In genomic region chr6:167913699-167914098, GRCh38 we compare ENCODE assay signal across 30 cellular contexts.
"Had no signal": no experiment of that assay in that cellular context is flagged by ENCODE, and none has a peak within 500 bp of the region (broad histone marks: within the 10 kb centered on the region; RNA-seq: fewer than 3 reads in every experiment).

No MANE protein-coding gene starts in this region.

- H3K27me3 ChIP-seq: neutrophil, pancreas, spleen, suprapubic skin, testis, tibial artery, transverse colon, upper lobe of right lung, uterus had no signal

- DNase-seq: naive thymus-derived CD8-positive, alpha-beta T cell; nephron progenitor cell; nucleus accumbens; pancreas; psoas muscle; right cardiac atrium; spleen; stimulated activated CD4-positive, alpha-beta T cell treated with anti-CD3 and anti-CD28 coated beads, Interleukin-12 subunit alpha, Interleukin-12 subunit beta, amount 100 ng/mL, for 4 hours; stimulated activated CD4-positive, alpha-beta T cell treated with anti-CD3 and anti-CD28 coated beads, Interleukin-1b, Interleukin-23, amount 100 ng/mL, for 48 hours; stimulated activated CD4-positive, alpha-beta T cell treated with anti-CD3 and anti-CD28 coated beads, Interleukin-4, amount 100 ng/mL, for 1 hour; stimulated activated CD4-positive, alpha-beta T cell treated with anti-CD3 and anti-CD28 coated beads, Interleukin-4, amount 100 ng/mL, for 4 hours; stimulated activated CD8-positive, alpha-beta memory T cell treated with anti-CD3 and anti-CD28 coated beads, Interleukin-4, amount 100 ng/mL, for 48 hours; stimulated activated naive CD4-positive, alpha-beta T cell; stimulated activated naive CD8-positive, alpha-beta T cell treated with anti-CD3 and anti-CD28 coated beads, Interleukin-15, amount 100 ng/mL, for 72 hours; stimulated activated naive CD8-positive, alpha-beta T cell treated with anti-CD3 and anti-CD28 coated beads, Interleukin-15, Interleukin-2, amounts not matched to agents 100 U/mL and 50 U/mL, for 24 hours; substantia nigra; testis; tibial artery; transverse colon; upper lobe of right lung; uterus had no signal

- H3K4me1 Mint-ChIP-seq: naive thymus-derived CD8-positive, alpha-beta T cell; nephron progenitor cell; neural crest cell; stimulated activated memory B cell treated with anti-CD40 and anti-IgM and Interleukin-4, amounts not matched to agents 10 μg/mL and 1 μg/mL and 100 μg/mL, for 72 hours; stimulated activated naive CD8-positive, alpha-beta T cell treated with anti-CD3 and anti-CD28 coated beads, Interleukin-15, amount 100 ng/mL, for 72 hours had no signal

- H3K4me3 Mint-ChIP-seq: naive thymus-derived CD8-positive, alpha-beta T cell; natural killer cell treated with Interleukin-12 subunit alpha and Interleukin-12 subunit beta and Interleukin-15 and Interleukin-18, amount 100 ng/mL, for 72 hours; nephron progenitor cell; neural crest cell; stimulated activated memory B cell treated with anti-CD40 and anti-IgM and Interleukin-4, amounts not matched to agents 10 μg/mL and 1 μg/mL and 100 μg/mL, for 72 hours; stimulated activated naive CD8-positive, alpha-beta T cell treated with anti-CD3 and anti-CD28 coated beads, Interleukin-15, amount 100 ng/mL, for 72 hours; type B pancreatic cell had no signal

- H3K4me1 ChIP-seq: psoas muscle, spleen, suprapubic skin, testis, tibial artery, upper lobe of right lung had no signal

- H3K36me3 ChIP-seq: neutrophil, uterus had no signal

- H3K4me2 ChIP-seq: smooth muscle cell had no signal

- H3K36me3 Mint-ChIP-seq: natural killer cell treated with Interleukin-12 subunit alpha and Interleukin-12 subunit beta and Interleukin-15 and Interleukin-18, amount 100 ng/mL, for 72 hours had no signal

- ATAC-seq: naive thymus-derived CD8-positive, alpha-beta T cell; natural killer cell treated with Interleukin-12 subunit alpha and Interleukin-12 subunit beta and Interleukin-15 and Interleukin-18, amount 100 ng/mL, for 72 hours; pancreas; psoas muscle; right cardiac atrium; sciatic nerve; stimulated activated memory B cell treated with anti-CD40 and anti-IgM and Interleukin-4, amounts not matched to agents 10 μg/mL and 1 μg/mL and 100 μg/mL, for 72 hours; stimulated activated naive CD8-positive, alpha-beta T cell treated with anti-CD3 and anti-CD28 coated beads, Interleukin-15, amount 100 ng/mL, for 72 hours; stimulated activated naive CD8-positive, alpha-beta T cell treated with anti-CD3 and anti-CD28 coated beads, Interleukin-15, Interleukin-2, amounts not matched to agents 100 U/mL and 50 U/mL, for 24 hours; upper lobe of right lung had no signal

- H3K9me3 ChIP-seq: neutrophil, pancreas, psoas muscle, spleen, suprapubic skin, testis, tibial artery, transverse colon, upper lobe of right lung, uterus had no signal

- H3K4me3 ChIP-seq: pancreas, psoas muscle, skin epidermis, smooth muscle cell, spleen, suprapubic skin, testis, tibial artery, transverse colon, upper lobe of right lung, uterus had no signal

- H3K9me3 Mint-ChIP-seq: naive thymus-derived CD8-positive, alpha-beta T cell; natural killer cell treated with Interleukin-12 subunit alpha and Interleukin-12 subunit beta and Interleukin-15 and Interleukin-18, amount 100 ng/mL, for 72 hours; nephron progenitor cell; neural crest cell; stimulated activated memory B cell treated with anti-CD40 and anti-IgM and Interleukin-4, amounts not matched to agents 10 μg/mL and 1 μg/mL and 100 μg/mL, for 72 hours; stimulated activated naive CD8-positive, alpha-beta T cell treated with anti-CD3 and anti-CD28 coated beads, Interleukin-15, amount 100 ng/mL, for 72 hours; type B pancreatic cell had no signal

- H3K27me3 Mint-ChIP-seq: stimulated activated memory B cell treated with anti-CD40 and anti-IgM and Interleukin-4, amounts not matched to agents 10 μg/mL and 1 μg/mL and 100 μg/mL, for 72 hours; stimulated activated naive CD8-positive, alpha-beta T cell treated with anti-CD3 and anti-CD28 coated beads, Interleukin-15, amount 100 ng/mL, for 72 hours; type B pancreatic cell had no signal

- H3K27ac ChIP-seq: neutrophil, pancreas, psoas muscle, skin epidermis, spleen, suprapubic skin, testis, tibial artery, transverse colon, upper lobe of right lung, uterus had no signal

- H3K27ac Mint-ChIP-seq: naive thymus-derived CD8-positive, alpha-beta T cell; natural killer cell treated with Interleukin-12 subunit alpha and Interleukin-12 subunit beta and Interleukin-15 and Interleukin-18, amount 100 ng/mL, for 72 hours; nephron progenitor cell; stimulated activated memory B cell treated with anti-CD40 and anti-IgM and Interleukin-4, amounts not matched to agents 10 μg/mL and 1 μg/mL and 100 μg/mL, for 72 hours; stimulated activated naive CD8-positive, alpha-beta T cell treated with anti-CD3 and anti-CD28 coated beads, Interleukin-15, amount 100 ng/mL, for 72 hours; type B pancreatic cell had no signal
